In genomic region chr3:196638922-196639516, GRCh38 we compare ENCODE assay signal across 8 cellular contexts. TPM values are rescaled to one million over a fixed set of nuclear protein-coding genes. Genes with fewer than 3 reads are reported as not detected.
DNase-seq lines count a peak whose midpoint lies in the region; ATAC-seq, FAIRE-seq and TF ChIP-seq lines count a peak whose summit lies in the region.

No MANE protein-coding gene starts in this region.

- H3K27me3 Mint-ChIP-seq in activated naive CD4-positive, alpha-beta T cell treated with anti-CD3 and anti-CD28 coated beads for 36 hours (ENCODE audit: low read depth), result no peaks in the 10 kb centered on the region

- peak overlapping the region; percentile 64 for H3K4me3 ChIP-seq in OCI-LY7 (ENCODE audit: low read depth, low read length, poor library complexity, severe bottlenecking)
- H3K4me3 ChIP-seq in epithelial cell of proximal tubule (ENCODE audit: low read depth, low read length), result peak overlapping the region; percentile 59
- H3K4me3 ChIP-seq in pancreas, result peak overlapping the region; percentile 9 to 54 (median 29)

- peak overlapping the region; percentile 80 for H3K4me3 Mint-ChIP-seq in activated naive CD4-positive, alpha-beta T cell treated with anti-CD3 and anti-CD28 coated beads for 36 hours

- H3K27ac ChIP-seq in OCI-LY7 (ENCODE audit: low read depth, low read length, poor library complexity, severe bottlenecking) (no peak overlapping the region), pancreas (peak overlapping the region in 1 of 4 donors; percentile 54)

- no peaks in the 10 kb centered on the region for H3K9me2 ChIP-seq in OCI-LY7 (ENCODE audit: insufficient read depth, low read length)

- CTCF ChIA-PET in activated naive CD4-positive, alpha-beta T cell treated with anti-CD3 and anti-CD28 coated beads for 36 hours (lab: Charles Lee), result interaction anchor here (0.6 to 1.9 kb wide), 7 partner anchors 10 to 165 kb away, joined by 3 to 5 read pairs (median 3); no protein-coding TSS in a partner anchor
- CTCF ChIA-PET in OCI-LY7 (lab: Charles Lee; ENCODE audit: unreplicated experiment), result interaction anchor here (0.7 to 1.9 kb wide), 2 partner anchors 29 to 33 kb away, joined by 3 to 6 read pairs; no protein-coding TSS in a partner anchor

- H3K79me2 ChIP-seq in OCI-LY7 (ENCODE audit: insufficient read depth, low read depth, low read length), result no peaks in the 10 kb centered on the region

- H3K27ac Mint-ChIP-seq in activated naive CD4-positive, alpha-beta T cell treated with anti-CD3 and anti-CD28 coated beads for 36 hours, result no peak overlapping the region

- no peaks in the 10 kb centered on the region for H3K9me3 ChIP-seq in OCI-LY7 (ENCODE audit: low read length)
- H3K9me3 ChIP-seq in pancreas, result no peaks in the 10 kb centered on the region

- peak overlapping the region; percentile 76; the same call in 1 of the 2 replicates for H2AFZ ChIP-seq in OCI-LY7 (ENCODE audit: low read length)

- no peaks in the 10 kb centered on the region for H3K36me3 ChIP-seq in OCI-LY7 (ENCODE audit: insufficient read depth, low read length)
- H3K36me3 ChIP-seq in pancreas, result no peaks in the 10 kb centered on the region

- no TSS peak for BruUV-seq in OCI-LY7 (replicated peaks; lab: Mats Ljungman, UMichigan)

- H3K4me2 ChIP-seq in OCI-LY7 (ENCODE audit: low read length), result peak overlapping the region; percentile 84

- intact Hi-C loops in activated naive CD4-positive, alpha-beta T cell treated with anti-CD3 and anti-CD28 coated beads for 36 hours (cut with micrococcal nuclease), result loop anchor here (1.0 kb wide), 1 partner anchor 72 kb away; no protein-coding TSS in a partner anchor
- intact Hi-C loops in OCI-LY7 (cut with micrococcal nuclease; ENCODE audit: unreplicated experiment) (loop anchor here (10.0 kb wide), 1 partner anchor 656 kb away; the partner anchor contains the start of gene DLG1), pancreas (cut with DNase I) (no loop called here)

- H4K20me1 ChIP-seq in OCI-LY7 (ENCODE audit: insufficient read depth, low read length), result no peaks in the 10 kb centered on the region

- no peak for FAIRE-seq in pancreas (lab: Jason Lieb, UNC)

- WGBS in pancreas, 2 donors, result 35 to 36% methylated on average over 19 of the region's 19 CpGs

- H3K27me3 ChIP-seq in pancreas, result peaks cover 0 to 5% (median 0%) of the 10 kb centered on the region in 4 donors

- TF ChIP-seq CTCF in OCI-LY7 (conservative IDR thresholded peaks at IDR 0.05; ENCODE audit: low read length) (no peak), epithelial cell of proximal tubule (conservative IDR thresholded peaks at IDR 0.05; ENCODE audit: low read depth, low read length) (no peak), pancreas (IDR thresholded peaks at IDR 0.05) (no peak)

- H3K9me3 Mint-ChIP-seq in activated naive CD4-positive, alpha-beta T cell treated with anti-CD3 and anti-CD28 coated beads for 36 hours, result no peaks in the 10 kb centered on the region

- peaks cover 7% of the 10 kb centered on the region for H3K36me3 Mint-ChIP-seq in activated naive CD4-positive, alpha-beta T cell treated with anti-CD3 and anti-CD28 coated beads for 36 hours (ENCODE audit: low read depth)

- H3K4me1 ChIP-seq in OCI-LY7 (ENCODE audit: insufficient read depth, low read length, poor library complexity, severe bottlenecking), result peaks cover 58% of the 10 kb centered on the region
- H3K4me1 ChIP-seq in pancreas, result no peaks in the 10 kb centered on the region

- peak; percentile 9 to 36 (median 28) for ATAC-seq in pancreas
- ATAC-seq in GM19324 (IDR thresholded peaks at IDR 0.05; ENCODE audit: low FRiP score, unreplicated experiment), result no peak

- POLR2A ChIA-PET in OCI-LY7 (lab: Charles Lee), result no interaction called here

- peaks cover 44% of the 10 kb centered on the region for H3K4me1 Mint-ChIP-seq in activated naive CD4-positive, alpha-beta T cell treated with anti-CD3 and anti-CD28 coated beads for 36 hours (ENCODE audit: low read depth)

- no peak for DNase-seq in activated naive CD4-positive, alpha-beta T cell treated with anti-CD3 and anti-CD28 coated beads for 36 hours
- DNase-seq in activated naive CD4-positive, alpha-beta T cell treated with anti-CD3 and anti-CD28 coated beads, Interleukin-2, amount 50 U/mL, for 16 hours, result no peak
- DNase-seq in OCI-LY7 (ENCODE audit: low spot score), result no peak
- DNase-seq in epithelial cell of proximal tubule (ENCODE audit: low read depth), result no peak
- DNase-seq in pancreas, result no peak
- no peak for DNase-seq in islet precursor cell
- DNase-seq in Ammon's horn (ENCODE audit: low spot score), result no peak

RNA-seq across cellular contexts. Expression of gene NRROS, which starts 0.5 kb away (rescaled TPM):
- 1 to 10 TPM; 8.1 to 9.2 TPM for total RNA-seq in activated naive CD4-positive, alpha-beta T cell treated with anti-CD3 and anti-CD28 coated beads for 36 hours
- total RNA-seq in OCI-LY7 (2014; rRNA removed; shearing (Covaris generic)), result 0.51 and 1.1 TPM in 2 replicates
- 3.7 and 3.8 TPM in 2 replicates for total RNA-seq in OCI-LY7 (2022)
- total RNA-seq in epithelial cell of proximal tubule, result 0.35 and 2.5 TPM in 2 replicates
- total RNA-seq in pancreas, result 1 to 10 TPM in 3 of 6 donors, under 1 TPM in 3; 0.37 to 3.6 (median 1.0) TPM
- 1 to 10 TPM in 1 of 2 donors, under 1 TPM in 1; 0.61 to 1.4 TPM for polyA plus RNA-seq in pancreas

Comparison
In these comparisons a context has a peak if more than half of its experiments do, and no peak if none do; other contexts are left out.
1. intact Hi-C loops: an anchor here in activated naive CD4-positive, alpha-beta T cell treated with anti-CD3 and anti-CD28 coated beads for 36 hours (1.0 kb wide) and OCI-LY7 (10.0 kb wide); none called in pancreas.